In the genomic region with DNA sequence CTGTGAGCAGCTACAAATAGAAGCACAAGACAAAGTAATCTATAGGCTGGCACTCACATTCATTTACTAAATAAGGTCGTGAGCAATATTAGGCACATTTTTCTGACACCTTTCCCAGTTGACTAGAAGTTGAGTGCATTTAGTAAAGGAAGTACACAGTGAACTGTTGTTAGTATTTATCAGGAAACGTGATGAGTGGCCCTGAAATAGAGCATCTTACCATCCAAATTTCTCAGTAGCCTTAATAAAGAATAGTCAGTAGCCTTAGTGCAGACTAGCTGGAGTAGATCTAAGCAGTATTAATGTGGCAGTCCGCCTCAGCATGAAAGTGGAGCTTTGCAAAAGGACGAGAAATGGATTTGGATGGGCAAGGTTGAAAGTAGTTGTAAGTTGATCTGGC, we compare ENCODE assay signal across 27 cellular contexts.
"Had no signal": no experiment of that assay in that cellular context is flagged by ENCODE, and none has a peak within 500 bp of the region (broad histone marks: within the 10 kb centered on the region; RNA-seq: fewer than 3 reads in every experiment).

No MANE protein-coding gene starts in this region.

- H3K4me1 ChIP-seq: gastrocnemius medialis, left lung, lower lobe of right lung, psoas muscle, suprapubic skin, transverse colon, upper lobe of right lung, vagina had no signal

- DNase-seq: effector CD8-positive, alpha-beta T cell; endodermal cell; foreskin fibroblast; gastrocnemius medialis; hypothalamus; kidney; left lung; lower lobe of right lung; naive thymus-derived CD8-positive, alpha-beta T cell; nephron progenitor cell; nucleus accumbens; posterior cingulate gyrus; psoas muscle; stimulated activated CD4-positive, alpha-beta T cell treated with anti-CD3 and anti-CD28 coated beads, Interleukin-12 subunit alpha, Interleukin-12 subunit beta, amount 100 ng/mL, for 4 hours; stimulated activated CD4-positive, alpha-beta T cell treated with anti-CD3 and anti-CD28 coated beads, Interleukin-1b, Interleukin-23, amount 100 ng/mL, for 48 hours; stimulated activated CD4-positive, alpha-beta T cell treated with anti-CD3 and anti-CD28 coated beads, Interleukin-4, amount 100 ng/mL, for 1 hour; stimulated activated CD8-positive, alpha-beta memory T cell treated with anti-CD3 and anti-CD28 coated beads, Interleukin-4, amount 100 ng/mL, for 48 hours; stimulated activated naive CD4-positive, alpha-beta T cell; stimulated activated naive CD8-positive, alpha-beta T cell treated with anti-CD3 and anti-CD28 coated beads, Interleukin-15, amount 100 ng/mL, for 72 hours; transverse colon; upper lobe of right lung had no signal

- H3K4me3 ChIP-seq: gastrocnemius medialis, left lung, lower lobe of right lung, psoas muscle, smooth muscle cell, suprapubic skin, transverse colon, upper lobe of right lung, vagina had no signal

- H3K9me3 ChIP-seq: gastrocnemius medialis, transverse colon, vagina had no signal

- ATAC-seq: esophagus mucosa; gastrocnemius medialis; left lung; lower lobe of right lung; naive thymus-derived CD8-positive, alpha-beta T cell; psoas muscle; sciatic nerve; stimulated activated naive CD8-positive, alpha-beta T cell treated with anti-CD3 and anti-CD28 coated beads, Interleukin-15, amount 100 ng/mL, for 72 hours; upper lobe of right lung had no signal

- H3K27me3 ChIP-seq: gastrocnemius medialis, left lung, suprapubic skin, transverse colon, upper lobe of right lung, vagina had no signal

- H3K27ac ChIP-seq: epithelial cell of prostate, gastrocnemius medialis, left lung, lower lobe of right lung, psoas muscle, suprapubic skin, transverse colon, upper lobe of right lung, vagina had no signal
